15 cellular contexts compared by ENCODE assay signal in genomic region chr9:76313771-76314170, GRCh38.
DNase-seq lines count a peak whose midpoint lies in the region; ATAC-seq and TF ChIP-seq lines count a peak whose summit lies in the region.
"Had no signal": no experiment of that assay in that cellular context is flagged by ENCODE, and none has a peak within 500 bp of the region (broad histone marks: within the 10 kb centered on the region; RNA-seq: fewer than 3 reads in every experiment).

No MANE protein-coding gene starts in this region.

- no peak for TF ChIP-seq POLR2A in Peyer's patch (IDR thresholded peaks at IDR 0.05)
- TF ChIP-seq POLR2A in transverse colon (IDR thresholded peaks at IDR 0.05), result peak; percentile 27

- H3K9ac ChIP-seq in mucosa of rectum (ENCODE audit: low read depth in 1 of 2, low read length in 2 of 2), result no peak overlapping the region

- 62% methylated on average over 2 of the region's 2 CpGs; no CpG with 5 or more reads in 1 of the 2 donors for WGBS in transverse colon (ENCODE audit: low coverage in 1 of 2), 2 donors

- no peak overlapping the region for H3K4me3 ChIP-seq in Peyer's patch
- H3K4me3 ChIP-seq in mucosa of rectum (ENCODE audit: low read length in 2 of 2), result peak overlapping the region; percentile 17
- H3K4me3 ChIP-seq in transverse colon, result no peak overlapping the region
- H3K4me3 ChIP-seq: HAP-1 had no signal

- no peak for ATAC-seq in GM18511 (IDR thresholded peaks at IDR 0.05; ENCODE audit: unreplicated experiment)
- ATAC-seq in GM21515 (IDR thresholded peaks at IDR 0.05; ENCODE audit: unreplicated experiment), result no peak

- peaks cover 0 to 18% (median 0%) of the 10 kb centered on the region in 3 donors for H3K36me3 ChIP-seq in Peyer's patch
- no peaks in the 10 kb centered on the region for H3K36me3 ChIP-seq in mucosa of rectum (ENCODE audit: control insufficient read depth in 2 of 2, insufficient read depth in 2 of 2, low read length in 2 of 2)
- no peaks in the 10 kb centered on the region for H3K36me3 ChIP-seq in transverse colon
- H3K36me3 ChIP-seq: BE2C, HAP-1 had no signal

- peaks cover 0 to 13% (median 0%) of the 10 kb centered on the region in 4 donors for H3K4me1 ChIP-seq in Peyer's patch
- peaks cover 5 to 14% of the 10 kb centered on the region in 2 donors for H3K4me1 ChIP-seq in mucosa of rectum (ENCODE audit: control insufficient read depth in 2 of 2, insufficient read depth in 2 of 2, low read length in 2 of 2)
- H3K4me1 ChIP-seq in transverse colon, result peaks cover 0 to 14% (median 4%) of the 10 kb centered on the region in 4 donors
- H3K4me1 ChIP-seq: BE2C had no signal

- intact Hi-C loops in transverse colon (cut with DNase I; ENCODE audit: low total_unique reads), result no loop called here

- H3K27ac ChIP-seq in Peyer's patch (peak overlapping the region in 3 of 4 donors; percentile 28 to 80 (median 66)), mucosa of rectum (ENCODE audit: low read depth in 2 of 2, low read length in 2 of 2) (peak overlapping the region; percentile 79 to 90), transverse colon (peak overlapping the region; percentile 64 to 75 (median 72))
- H3K27ac ChIP-seq: C4-2B had no signal

- TF ChIP-seq EP300 in transverse colon (IDR thresholded peaks at IDR 0.05; ENCODE audit: low read depth), result no peak

- in situ Hi-C loops in transverse colon (cut with MboI; ENCODE audit: low pct_ligation_motif_present in 1 of 4, low pct_unique_long_range_greater_than_20kb in 1 of 4, low sequenced_read_pairs in 3 of 4), result loop anchor here in 1 of 4 donors (25.0 kb wide), 1 partner anchor 426 kb away; the partner anchor contains the start of gene PCSK5

- peak in 1 of 3 donors; percentile 58 for DNase-seq in Peyer's patch
- peak; percentile 65 for DNase-seq in kidney tubule cell (ENCODE audit: low spot score)
- peak; percentile 49 for DNase-seq in transverse colon
- no peak for DNase-seq in activated CD4-positive, alpha-beta T cell treated with anti-CD3 and anti-CD28 coated beads for 4 hours
- DNase-seq: BE2C; CD4-positive, alpha-beta memory T cell; DMS153; DMS79 treated with DMSO at 0.1 percent for 48 hours; EL; GOT3 had no signal

- TF ChIP-seq CTCF in Peyer's patch (IDR thresholded peaks at IDR 0.05) (no peak), transverse colon (IDR thresholded peaks at IDR 0.05) (no peak)

- no peaks in the 10 kb centered on the region for H3K27me3 ChIP-seq in Peyer's patch
- H3K27me3 ChIP-seq in mucosa of rectum (ENCODE audit: control insufficient read depth in 2 of 2, insufficient read depth in 2 of 2, low read length in 2 of 2), result no peaks in the 10 kb centered on the region
- no peaks in the 10 kb centered on the region for H3K27me3 ChIP-seq in transverse colon
- H3K27me3 ChIP-seq: BE2C had no signal

- no peaks in the 10 kb centered on the region for H3K9me3 ChIP-seq in Peyer's patch
- no peaks in the 10 kb centered on the region for H3K9me3 ChIP-seq in mucosa of rectum (ENCODE audit: control insufficient read depth in 2 of 2, low read length in 2 of 2)
- H3K9me3 ChIP-seq in transverse colon, result no peaks in the 10 kb centered on the region
- H3K9me3 ChIP-seq: BE2C, HAP-1 had no signal

Comparison
In these comparisons a context has a peak if more than half of its experiments do, and no peak if none do; other contexts are left out.
1. DNase-seq: peak in kidney tubule cell (single experiment) and transverse colon (single experiment); none in activated CD4-positive, alpha-beta T cell treated with anti-CD3 and anti-CD28 coated beads for 4 hours (0 of 2).
2. H3K4me3 ChIP-seq: peak in mucosa of rectum (2 of 2); none in Peyer's patch (0 of 4) and transverse colon (0 of 4).
3. Peak in every context shown above with its lines, with median percentiles within 50 percentile points of each other: H3K27ac ChIP-seq.